Comparison of ENCODE assay signal across 9 cellular contexts in genomic region chr18:51030537-51031258, GRCh38. TPM values are rescaled to one million over a fixed set of nuclear protein-coding genes. Genes with fewer than 3 reads are reported as not detected.
A peak's percentile ranks its signal among the peaks of the same experiment; 100 is the strongest.
DNase-seq lines count a peak whose midpoint lies in the region; ATAC-seq, FAIRE-seq and TF ChIP-seq lines count a peak whose summit lies in the region.
"Had no signal": no experiment of that assay in that cellular context is flagged by ENCODE, and none has a peak within 500 bp of the region (broad histone marks: within the 10 kb centered on the region; RNA-seq: fewer than 3 reads in every experiment).

No MANE protein-coding gene starts in this region.

- H3K27ac ChIP-seq in pancreas = peak overlapping the region; percentile 89 to 99 (median 98)
- H3K27ac ChIP-seq in thyroid gland = peak overlapping the region; percentile 95 to 97 (median 96)

- TF ChIP-seq CTCF in pancreas (IDR thresholded peaks at IDR 0.05) (no peak), thyroid gland (IDR thresholded peaks at IDR 0.05) (no peak)

- H3K36me3 ChIP-seq in pancreas = no peaks in the 10 kb centered on the region
- no peaks in the 10 kb centered on the region for H3K36me3 ChIP-seq in thyroid gland

- H3K9me3 Mint-ChIP-seq in activated naive CD4-positive, alpha-beta T cell treated with anti-CD3 and anti-CD28 coated beads, Interleukin-2, amount 50 U/mL, for 72 hours = no peaks in the 10 kb centered on the region

- ATAC-seq in GM19463 (IDR thresholded peaks at IDR 0.05; ENCODE audit: unreplicated experiment) (peak; percentile 61), Right ventricle myocardium superior (ENCODE audit: poor library complexity) (peak; percentile 81), pancreas (peak; percentile 72 to 85 (median 78))
- ATAC-seq in activated naive CD4-positive, alpha-beta T cell treated with anti-CD3 and anti-CD28 coated beads, Interleukin-2, amount 50 U/mL, for 72 hours = peak; percentile 69 to 74

- 0 to 1% methylated on average over 42 to 66 of the region's 66 CpGs for whole genome bisulfite sequencing in pancreas, 2 donors
- 0% methylated on average over 15 to 23 of the region's 66 CpGs for WGBS in thyroid gland, 2 donors

- DNase-seq in COLO829 (ENCODE audit: low spot score) (peak; percentile 6), HK-2 (ENCODE audit: unreplicated experiment) (peak; percentile 53), RPMI8226 (peak; percentile 80), Right ventricle myocardium superior (peak; percentile 82), pancreas (peak; percentile 74 to 92 (median 82)), thyroid gland (peak; percentile 75 to 79)
- peak in 1 of 2 donors; percentile 69 for DNase-seq in activated naive CD4-positive, alpha-beta T cell treated with anti-CD3 and anti-CD28 coated beads, Interleukin-2, amount 50 U/mL, for 72 hours (ENCODE audit: low spot score in 2 of 2)

- intact Hi-C loops in Right ventricle myocardium superior (cut with DNase I) (no loop called here), pancreas (cut with DNase I) (no loop called here), thyroid gland (cut with DNase I) (loop anchor here (10.0 kb wide), 1 partner anchor 206 kb away; the partner anchor contains the start of gene MRO)

- H3K4me1 ChIP-seq in pancreas (peaks cover 12 to 28% (median 26%) of the 10 kb centered on the region in 3 donors), thyroid gland (peaks cover 19 to 46% of the 10 kb centered on the region in 2 donors)

- H3K36me3 Mint-ChIP-seq in activated naive CD4-positive, alpha-beta T cell treated with anti-CD3 and anti-CD28 coated beads, Interleukin-2, amount 50 U/mL, for 72 hours = peaks cover 32 to 36% of the 10 kb centered on the region in 2 donors

- no peak for TF ChIP-seq POLR2A in thyroid gland (IDR thresholded peaks at IDR 0.05)

- no peaks in the 10 kb centered on the region for H3K27me3 ChIP-seq in pancreas
- no peaks in the 10 kb centered on the region for H3K27me3 ChIP-seq in thyroid gland

- H3K4me3 ChIP-seq in pancreas = peak overlapping the region; percentile 65 to 75 (median 72)
- H3K4me3 ChIP-seq in thyroid gland (replicated peaks in 1 of 3) = peak overlapping the region; percentile 29 to 73 (median 37)

- no peaks in the 10 kb centered on the region for H3K9me3 ChIP-seq in pancreas
- no peaks in the 10 kb centered on the region for H3K9me3 ChIP-seq in thyroid gland

- H3K27ac Mint-ChIP-seq in activated naive CD4-positive, alpha-beta T cell treated with anti-CD3 and anti-CD28 coated beads, Interleukin-2, amount 50 U/mL, for 72 hours = peak overlapping the region; percentile 98 to 99

- FAIRE-seq in pancreas (lab: Jason Lieb, UNC) = no peak
- FAIRE-seq: islet of Langerhans had no signal

RNA-seq across cellular contexts. Expression of gene SMAD4, which starts 0.7 kb away (rescaled TPM):
- 10 to 100 TPM; 86.7 to 90.0 TPM for total RNA-seq in activated naive CD4-positive, alpha-beta T cell treated with anti-CD3 and anti-CD28 coated beads, Interleukin-2, amount 50 U/mL, for 72 hours
- total RNA-seq in Right ventricle myocardium superior (90.9 TPM), pancreas (10 to 100 TPM; 41.8 to 77.6 (median 46.4) TPM), thyroid gland (100 to 1,000 TPM; 163 to 305 (median 250) TPM)
- 10 to 100 TPM in 1 of 2 donors, 1 to 10 TPM in 1; 8.6 to 17.3 TPM for polyA plus RNA-seq in pancreas
